ENCODE assay signal across 24 cellular contexts in the genomic region with DNA sequence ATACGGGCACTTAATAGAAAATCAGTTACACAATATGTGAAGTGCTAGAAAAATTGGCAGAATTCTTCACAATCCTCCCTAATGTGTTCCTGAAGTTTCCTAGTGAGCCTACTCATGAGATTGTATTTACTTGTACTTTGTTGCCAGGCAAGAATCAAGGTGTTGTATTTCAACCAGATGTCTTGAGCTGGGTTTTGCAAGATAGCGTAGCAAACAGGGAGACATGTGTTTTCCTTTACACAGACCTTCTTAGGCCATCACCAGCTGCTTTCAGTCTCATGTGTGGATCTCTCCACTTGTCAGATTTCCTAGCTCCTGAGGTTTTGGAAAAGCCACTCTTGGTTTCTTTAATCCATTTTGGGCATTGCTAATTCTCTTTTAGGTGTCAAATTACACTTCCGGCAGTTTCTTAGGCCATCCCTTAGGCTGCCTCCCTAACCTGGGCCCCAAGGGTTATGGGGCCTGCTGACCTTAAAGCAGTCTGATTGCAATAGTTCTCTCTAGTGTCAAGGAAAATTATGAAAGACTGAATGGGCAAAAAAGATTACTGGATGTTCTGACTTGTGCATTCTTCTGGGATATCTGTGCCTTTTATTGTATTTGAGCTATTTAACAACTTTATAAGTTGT. TPM values are rescaled to one million over a fixed set of nuclear protein-coding genes. Genes with fewer than 3 reads are reported as not detected.
DNase-seq lines count a peak whose midpoint lies in the region; ATAC-seq, FAIRE-seq and TF ChIP-seq lines count a peak whose summit lies in the region.
"Had no signal": no experiment of that assay in that cellular context is flagged by ENCODE, and none has a peak within 500 bp of the region (broad histone marks: within the 10 kb centered on the region; RNA-seq: fewer than 3 reads in every experiment).

No MANE protein-coding gene starts in this region.

- no peaks in the 10 kb centered on the region for H3K36me3 Mint-ChIP-seq in naive thymus-derived CD4-positive, alpha-beta T cell
- H3K36me3 Mint-ChIP-seq: activated naive CD8-positive, alpha-beta T cell treated with anti-CD3 and anti-CD28 coated beads, Interleukin-2, amount 10 ng/mL, durations not matched to agents 7 days and 5 days; CD4-positive, alpha-beta memory T cell; IgD-negative memory B cell had no signal

- no peak for TF ChIP-seq RAD21 in H1 (IDR thresholded peaks at IDR 0.05 in 1 of 2, conservative IDR thresholded peaks at IDR 0.05 in 1 of 2; ENCODE audit: low read depth in 2 of 2, low read length in 2 of 2)

- H3K4me1 Mint-ChIP-seq in naive thymus-derived CD4-positive, alpha-beta T cell: peaks cover 0 to 8% (median 0%) of the 10 kb centered on the region in 7 donors
- H3K4me1 Mint-ChIP-seq: activated naive CD8-positive, alpha-beta T cell treated with anti-CD3 and anti-CD28 coated beads, Interleukin-2, amount 10 ng/mL, durations not matched to agents 7 days and 5 days; CD4-positive, alpha-beta memory T cell; IgD-negative memory B cell had no signal

- no peaks in the 10 kb centered on the region for H4K20me1 ChIP-seq in H1 (replicated peaks in 1 of 2; ENCODE audit: control insufficient read depth in 1 of 2, insufficient read depth in 2 of 2, low read length in 2 of 2)

- H3K27ac ChIP-seq in H1 (ENCODE audit: low read depth, low read length) (no peak overlapping the region), mesendoderm (ENCODE audit: low read depth, low read length) (no peak overlapping the region)
- no peak overlapping the region for H3K27ac ChIP-seq in naive thymus-derived CD4-positive, alpha-beta T cell (ENCODE audit: low read depth, low read length)
- H3K27ac ChIP-seq: SJSA1, stomach had no signal

- H4K91ac ChIP-seq in H1 (replicated peaks; ENCODE audit: insufficient read length, low read length): no peak overlapping the region

- H3K9me3 Mint-ChIP-seq in naive thymus-derived CD4-positive, alpha-beta T cell: no peaks in the 10 kb centered on the region
- H3K9me3 Mint-ChIP-seq: activated naive CD8-positive, alpha-beta T cell treated with anti-CD3 and anti-CD28 coated beads, Interleukin-2, amount 10 ng/mL, durations not matched to agents 7 days and 5 days; CD4-positive, alpha-beta memory T cell; IgD-negative memory B cell had no signal

- no peak overlapping the region for H2AK5ac ChIP-seq in H1 (ENCODE audit: low read depth, low read length)
- H2AK5ac ChIP-seq in mesendoderm (ENCODE audit: low read length): no peak overlapping the region

- no peak for TF ChIP-seq CTCF in H1 (IDR thresholded peaks at IDR 0.05; ENCODE audit: control extremely low read depth in 1 of 3, insufficient read depth in 1 of 3, low read depth in 1 of 3, low read length in 3 of 3)

- no peak overlapping the region for H2BK15ac ChIP-seq in H1 (ENCODE audit: low read length)
- no peak overlapping the region for H2BK15ac ChIP-seq in mesendoderm (replicated peaks; ENCODE audit: low read depth)

- H3K14ac ChIP-seq in H1 (ENCODE audit: insufficient read length): no peak overlapping the region

- H3K4ac ChIP-seq in H1 (replicated peaks; ENCODE audit: insufficient read length, low read depth, low read length) (no peak overlapping the region), mesendoderm (ENCODE audit: low read depth, low read length) (no peak overlapping the region)

- H4K5ac ChIP-seq in H1 (ENCODE audit: insufficient read length, low read depth, low read length): no peak overlapping the region
- H4K5ac ChIP-seq in mesendoderm (ENCODE audit: low read length): no peak overlapping the region

- H3K4me2 ChIP-seq in H1 (ENCODE audit: insufficient read depth in 1 of 2, low read depth in 2 of 2, low read length in 2 of 2): peak overlapping the region; percentile 47 to 56; a peak in 3 of 4 replicates
- H3K4me2 ChIP-seq in mesendoderm (ENCODE audit: low read length): no peak overlapping the region

- H3K36me3 ChIP-seq in H1 (ENCODE audit: control insufficient read depth in 2 of 4, insufficient read depth in 4 of 4, low read length in 3 of 4) (no peaks in the 10 kb centered on the region), mesendoderm (ENCODE audit: control insufficient read depth, insufficient read depth, low read length) (no peaks in the 10 kb centered on the region)
- H3K36me3 ChIP-seq in naive thymus-derived CD4-positive, alpha-beta T cell (ENCODE audit: control insufficient read depth in 2 of 3, insufficient read depth in 3 of 3, low read length in 3 of 3): no peaks in the 10 kb centered on the region
- H3K36me3 ChIP-seq: SJSA1, stomach had no signal

- ATAC-seq in naive thymus-derived CD4-positive, alpha-beta T cell: no peak
- no peak for ATAC-seq in GM21717 (IDR thresholded peaks at IDR 0.05; ENCODE audit: unreplicated experiment)
- ATAC-seq in HG03025 (IDR thresholded peaks at IDR 0.05; ENCODE audit: low FRiP score, unreplicated experiment): no peak
- ATAC-seq: left cardiac atrium, mucosa of descending colon had no signal

- DNase-seq in DMS 273 (lab: John Stamatoyannopoulos, UW; ENCODE audit: unreplicated experiment) (peak; percentile 85), NCI-H524 (lab: John Stamatoyannopoulos, UW) (peak; percentile 91 to 97), H1 (ENCODE audit: low read depth in 1 of 2, low spot score in 2 of 2) (peak in 1 of 2 experiments; percentile 40), mesendoderm (peak; percentile 74), NCI-H446 (lab: John Stamatoyannopoulos, UW) (no peak)
- no peak for DNase-seq in naive thymus-derived CD4-positive, alpha-beta T cell
- DNase-seq: activated CD4-positive, CD25-positive, alpha-beta regulatory T cell; activated CD8-positive, alpha-beta memory T cell treated with anti-CD3 and anti-CD28 coated beads for 24 hours; activated naive CD8-positive, alpha-beta T cell treated with anti-CD3 and anti-CD28 coated beads, Interleukin-2, amount 10 ng/mL, durations not matched to agents 7 days and 5 days; CD4-positive, alpha-beta memory T cell; DMS79; effector CD4-positive, alpha-beta T cell; hypothalamus; left cardiac atrium; mucosa of descending colon; NCI-H1930; occipital lobe; OCI-M1; stimulated activated CD4-positive, alpha-beta T cell treated with anti-CD3 and anti-CD28 coated beads, Interleukin-2, amount 100 ng/mL, for 48 hours; stomach had no signal

- H3K56ac ChIP-seq in H1 (replicated peaks; ENCODE audit: insufficient read length, low read depth, low read length) (no peak overlapping the region), mesendoderm (ENCODE audit: low read length) (peak overlapping the region; percentile 46)

- no peak overlapping the region for H2BK12ac ChIP-seq in H1 (ENCODE audit: low read depth, low read length)

- peak; percentile 99 for FAIRE-seq in H1 (lab: Jason Lieb, UNC)

- 57% methylated on average over 3 of the region's 3 CpGs; no CpG with 5 or more reads in 1 of the 2 experiments for WGBS in H1 (ENCODE audit: extremely low coverage in 1 of 2, insufficient coverage in 1 of 2, insufficient read length in 1 of 2, insufficient replicate concordance in 2 of 2, low coverage in 1 of 2, low lambda C conversion rate in 2 of 2, missing lambda C conversion rate in 1 of 2), 2 experiments
- WGBS in mesendoderm (ENCODE audit: extremely low coverage, insufficient coverage, low lambda C conversion rate): no CpG with 5 or more reads among the region's 3 CpGs

- no peak for TF ChIP-seq EP300 in H1 (IDR thresholded peaks at IDR 0.05; ENCODE audit: borderline replicate concordance in 1 of 2, low read depth in 2 of 2, low read length in 2 of 2)

- H3K4me3 ChIP-seq in H1 (ENCODE audit: extremely low read depth in 1 of 4, insufficient read depth in 2 of 4, low read depth in 3 of 4, low read length in 4 of 4) (no peak overlapping the region; a peak in 1 of 8 replicates), mesendoderm (ENCODE audit: low read length) (no peak overlapping the region)
- no peak overlapping the region for H3K4me3 ChIP-seq in naive thymus-derived CD4-positive, alpha-beta T cell (ENCODE audit: low read length)
- H3K4me3 ChIP-seq: mucosa of descending colon, SJSA1, stomach had no signal

- POLR2A ChIA-PET in H1 (lab: Charles Lee; ENCODE audit: partially characterized antibody): no interaction called here
- POLR2A ChIA-PET in naive thymus-derived CD4-positive, alpha-beta T cell (lab: Charles Lee): no interaction called here

- no peaks in the 10 kb centered on the region for H3K9me3 ChIP-seq in H1 (ENCODE audit: insufficient read depth in 2 of 2, low read depth in 1 of 2, low read length in 1 of 2)
- H3K9me3 ChIP-seq in naive thymus-derived CD4-positive, alpha-beta T cell (ENCODE audit: control insufficient read depth in 2 of 3, low read length in 3 of 3): no peaks in the 10 kb centered on the region
- H3K9me3 ChIP-seq: mucosa of descending colon, SJSA1, stomach had no signal

- peaks cover 0 to 2% (median 0%) of the 10 kb centered on the region in 5 donors for H3K27me3 Mint-ChIP-seq in naive thymus-derived CD4-positive, alpha-beta T cell
- H3K27me3 Mint-ChIP-seq: CD4-positive, alpha-beta memory T cell had no signal

- TF ChIP-seq POLR2A in H1 (IDR thresholded peaks at IDR 0.05; ENCODE audit: control extremely low read depth in 1 of 2, low read depth in 2 of 2, low read length in 2 of 2): no peak

- H2BK5ac ChIP-seq in H1 (ENCODE audit: low read depth, low read length): no peak overlapping the region
- no peak overlapping the region for H2BK5ac ChIP-seq in mesendoderm (ENCODE audit: low read length)

- H3K79me2 ChIP-seq in H1 (ENCODE audit: control insufficient read depth in 1 of 2, insufficient read depth in 2 of 2, low read length in 2 of 2) (no peaks in the 10 kb centered on the region), mesendoderm (ENCODE audit: control insufficient read depth, insufficient read depth, low read length) (no peaks in the 10 kb centered on the region)

- no peak overlapping the region for H3K4me3 Mint-ChIP-seq in naive thymus-derived CD4-positive, alpha-beta T cell
- H3K4me3 Mint-ChIP-seq: activated naive CD8-positive, alpha-beta T cell treated with anti-CD3 and anti-CD28 coated beads, Interleukin-2, amount 10 ng/mL, durations not matched to agents 7 days and 5 days; CD4-positive, alpha-beta memory T cell; IgD-negative memory B cell had no signal

- intact Hi-C loops in naive thymus-derived CD4-positive, alpha-beta T cell (cut with micrococcal nuclease): no loop called here

- H3K9ac ChIP-seq in H1 (replicated peaks in 1 of 4; ENCODE audit: extremely low read depth in 1 of 4, low read depth in 3 of 4, low read length in 3 of 4) (no peak overlapping the region), mesendoderm (ENCODE audit: low read length) (no peak overlapping the region)

- H3K4me1 ChIP-seq in H1 (replicated peaks in 1 of 4; ENCODE audit: control insufficient read depth in 3 of 4, insufficient read depth in 4 of 4, low read length in 3 of 4): peaks cover 0 to 7% (median 0%) of the 10 kb centered on the region in 4 experiments; a peak in 2 of 7 replicates
- no peaks in the 10 kb centered on the region for H3K4me1 ChIP-seq in mesendoderm (ENCODE audit: control insufficient read depth, low read depth, low read length)
- H3K4me1 ChIP-seq in naive thymus-derived CD4-positive, alpha-beta T cell (ENCODE audit: control insufficient read depth in 2 of 2, insufficient read depth in 2 of 2, low read length in 2 of 2): no peaks in the 10 kb centered on the region
- H3K4me1 ChIP-seq: SJSA1, stomach had no signal

- CTCF ChIA-PET in H1 (lab: Charles Lee; ENCODE audit: partially characterized antibody): interaction anchor here (1.4 kb wide), 1 partner anchor 9 kb away, joined by 4 read pairs; no protein-coding TSS in a partner anchor
- CTCF ChIA-PET in naive thymus-derived CD4-positive, alpha-beta T cell (lab: Charles Lee): interaction anchor here (0.6 kb wide), 1 partner anchor 59 kb away, joined by 3 read pairs; no protein-coding TSS in a partner anchor

- H4K8ac ChIP-seq in H1 (ENCODE audit: extremely low read depth, insufficient read depth, low read length) (no peak overlapping the region), mesendoderm (ENCODE audit: low read depth, low read length) (no peak overlapping the region)

- H3K79me1 ChIP-seq in H1 (ENCODE audit: low read depth, low read length): no peaks in the 10 kb centered on the region
- H3K79me1 ChIP-seq in mesendoderm (ENCODE audit: low read length): no peaks in the 10 kb centered on the region

- no peak overlapping the region for H3K27ac Mint-ChIP-seq in naive thymus-derived CD4-positive, alpha-beta T cell
- H3K27ac Mint-ChIP-seq: activated naive CD8-positive, alpha-beta T cell treated with anti-CD3 and anti-CD28 coated beads, Interleukin-2, amount 10 ng/mL, durations not matched to agents 7 days and 5 days; CD4-positive, alpha-beta memory T cell; IgD-negative memory B cell had no signal

- H2AFZ ChIP-seq in H1 (ENCODE audit: low read length): 0 out of 2 replicates have a peak overlapping the region, but pooled peaks have one; percentile 80

- no peak overlapping the region for H3K18ac ChIP-seq in H1 (ENCODE audit: extremely low read depth, low read length)
- no peak overlapping the region for H3K18ac ChIP-seq in mesendoderm (ENCODE audit: low read length)

- H3K23me2 ChIP-seq in H1 (ENCODE audit: low read depth, low read length): no peaks in the 10 kb centered on the region; the same call in 1 of the 2 replicates

- H3K27me3 ChIP-seq in H1 (replicated peaks in 1 of 4; ENCODE audit: control insufficient read depth in 3 of 4, extremely low read depth in 1 of 4, insufficient read depth in 3 of 4, low read length in 3 of 4): no peaks in the 10 kb centered on the region
- no peaks in the 10 kb centered on the region for H3K27me3 ChIP-seq in mesendoderm (ENCODE audit: insufficient read depth, low read length, poor library complexity)
- H3K27me3 ChIP-seq in naive thymus-derived CD4-positive, alpha-beta T cell (ENCODE audit: control insufficient read depth in 2 of 2, insufficient read depth in 2 of 2, low read length in 2 of 2): no peaks in the 10 kb centered on the region
- H3K27me3 ChIP-seq: SJSA1 had no signal

- H2BK120ac ChIP-seq in H1 (replicated peaks; ENCODE audit: low read depth, low read length) (no peak overlapping the region), mesendoderm (ENCODE audit: low read depth, low read length) (no peak overlapping the region)

- H2BK20ac ChIP-seq in H1 (ENCODE audit: low read length): no peak overlapping the region

- no peak overlapping the region for H3K23ac ChIP-seq in H1 (ENCODE audit: insufficient read length)
- no peak overlapping the region for H3K23ac ChIP-seq in mesendoderm (ENCODE audit: low read length)

RNA-seq across cellular contexts. Expression of gene EDA, which starts 12.2 kb away (rescaled TPM):
- 10.1 and 10.5 TPM in 2 replicates for total RNA-seq in H1 (2021; fragmentation: NEBNext Ultra II Directional; extraction: Animal tissue kit (Norgen Biotek cat#: 25700))
- 7.5 and 7.8 TPM in 2 replicates for polyA plus RNA-seq in H1 (2011; rRNA removed)
- polyA plus RNA-seq in H1 (2011; cell fraction: cytosol; rRNA removed): 8.1 TPM
- polyA plus RNA-seq in H1 (2011; cell fraction: nucleus; rRNA removed): 14.6 TPM
- 8.7 to 11.4 TPM (median 10.3 TPM) in 4 replicates for polyA plus RNA-seq in H1 (2012, experiment 1 of 2)
- polyA plus RNA-seq in H1 (2012, experiment 2 of 2): 7.8 TPM
- polyA plus RNA-seq in H1 (2013, experiment 1 of 2): 8.4 TPM
- polyA plus RNA-seq in H1 (2013, experiment 2 of 2): 9.1 TPM
- 16.1 and 18.6 TPM in 2 replicates for polyA minus RNA-seq in H1 (2011; rRNA and poly(A)+ RNA removed)
- polyA minus RNA-seq in H1 (2011; cell fraction: cytosol; rRNA and poly(A)+ RNA removed): 6.8 TPM
- 45.3 TPM for polyA minus RNA-seq in H1 (2011; cell fraction: nucleus; rRNA and poly(A)+ RNA removed)
- 2.7 TPM for polyA plus RNA-seq in mesendoderm (2013, experiment 1 of 2)
- 2.9 TPM for polyA plus RNA-seq in mesendoderm (2013, experiment 2 of 2)
- 10 to 100 TPM in 2 of 5 experiments, 1 to 10 TPM in 3; 2.4 to 14.3 (median 3.2) TPM for total RNA-seq in naive thymus-derived CD4-positive, alpha-beta T cell
- polyA plus RNA-seq in naive thymus-derived CD4-positive, alpha-beta T cell: 1 to 10 TPM; 1.1 to 1.4 TPM
- total RNA-seq: SJSA1 had no signal
- polyA plus RNA-seq: IgD-negative memory B cell had no signal

Comparison
In these comparisons a context has a peak if more than half of its experiments do, and no peak if none do; other contexts are left out.
1. DNase-seq: peak in DMS 273 (single experiment), NCI-H524 (2 of 2) and mesendoderm (single experiment); none in naive thymus-derived CD4-positive, alpha-beta T cell (0 of 9) and NCI-H446 (0 of 2).